ENCODE assay signal across 8 cellular contexts in the genomic region with DNA sequence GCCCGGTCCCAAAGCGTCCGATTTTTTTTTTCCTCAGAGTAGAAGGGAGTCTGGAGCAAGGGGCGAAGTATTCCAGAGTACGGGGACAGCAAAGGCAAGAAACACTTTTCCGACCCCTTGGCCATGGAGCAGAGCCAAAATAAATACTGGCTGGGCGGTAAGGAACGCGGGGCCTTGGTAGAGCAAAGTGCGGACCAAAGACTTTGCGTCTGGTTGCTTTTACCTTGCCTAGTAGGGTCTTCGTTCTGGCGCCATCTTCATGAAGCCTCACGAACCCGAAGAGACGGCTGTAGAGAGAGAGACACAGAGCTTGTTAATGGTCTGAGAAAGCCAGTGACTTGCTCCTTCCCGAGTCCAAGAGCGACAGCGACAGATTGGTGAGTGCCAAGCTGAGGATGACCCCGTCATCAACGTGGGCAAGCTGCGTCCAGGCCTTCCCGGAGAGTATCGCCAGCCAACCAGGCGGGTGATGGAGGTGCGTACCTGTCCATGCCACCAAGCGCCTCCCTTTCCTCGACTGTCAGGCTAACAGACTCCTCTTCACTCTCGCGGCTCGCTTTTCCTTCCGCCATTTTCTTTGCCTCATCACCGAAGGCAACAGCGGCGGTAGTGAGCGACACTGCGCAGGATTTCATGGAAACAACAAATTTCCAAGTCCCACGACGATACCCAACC. TPM values are rescaled to one million over a fixed set of nuclear protein-coding genes. Genes with fewer than 3 reads are reported as not detected.
DNase-seq lines count a peak whose midpoint lies in the region; ATAC-seq and TF ChIP-seq lines count a peak whose summit lies in the region.

No MANE protein-coding gene starts in this region.

- no peak for TF ChIP-seq CTCF in lower leg skin (IDR thresholded peaks at IDR 0.05)

- DNase-seq in ELR (ENCODE audit: low read depth) (peak; percentile 44), MG63 (peak; percentile 42), lower leg skin (ENCODE audit: low spot score in 2 of 2) (peak in 1 of 2 donors; percentile 19), mucosa of gallbladder (ENCODE audit: low spot score) (no peak), SJCRH30 (no peak)
- DNase-seq in activated naive CD4-positive, alpha-beta T cell treated with anti-CD3 and anti-CD28 coated beads, Interleukin-2, amount 50 U/mL, for 16 hours, result peak; percentile 64

- no peak for ATAC-seq in HG03571 (IDR thresholded peaks at IDR 0.05; ENCODE audit: unreplicated experiment)

- H3K36me3 ChIP-seq in MG63 (peaks cover 7% of the 10 kb centered on the region), thymus (ENCODE audit: control insufficient read depth, insufficient read depth) (no peaks in the 10 kb centered on the region), SJCRH30 (no peaks in the 10 kb centered on the region)

- no peaks in the 10 kb centered on the region for H3K9me3 ChIP-seq in MG63
- no peaks in the 10 kb centered on the region for H3K9me3 ChIP-seq in thymus (ENCODE audit: control insufficient read depth)
- no peaks in the 10 kb centered on the region for H3K9me3 ChIP-seq in SJCRH30 (replicated peaks)

- no peaks in the 10 kb centered on the region for H3K27me3 ChIP-seq in MG63
- no peaks in the 10 kb centered on the region for H3K27me3 ChIP-seq in thymus (ENCODE audit: control insufficient read depth, insufficient read depth)
- no peaks in the 10 kb centered on the region for H3K27me3 ChIP-seq in SJCRH30

- H3K27ac ChIP-seq in thymus (ENCODE audit: low read depth) (peak overlapping the region; percentile 97), SJCRH30 (no peak overlapping the region)

- intact Hi-C loops in lower leg skin (cut with DNase I; ENCODE audit: low total_unique reads), result no loop called here

- H3K4me3 ChIP-seq in MG63 (peak overlapping the region; percentile 87), lower leg skin (ENCODE audit: low read depth, poor library complexity, severe bottlenecking) (peak overlapping the region; percentile 56), thymus (ENCODE audit: low read length) (peak overlapping the region; percentile 77), SJCRH30 (no peak overlapping the region)

- no peaks in the 10 kb centered on the region for H3K4me1 ChIP-seq in thymus (ENCODE audit: control insufficient read depth, insufficient read depth, low read length)
- H3K4me1 ChIP-seq in SJCRH30, result no peaks in the 10 kb centered on the region

- 0% methylated on average over 26 of the region's 39 CpGs; no CpG with 5 or more reads in 1 of the 2 donors for WGBS in lower leg skin, 2 donors
- WGBS in thymus, result under 1% methylated on average over 39 of the region's 39 CpGs

- TF ChIP-seq POLR2A in lower leg skin (IDR thresholded peaks at IDR 0.05), result no peak

RNA-seq across cellular contexts. Expression of a gene that starts 0.7 kb away (rescaled TPM):
- 4.2 and 11.4 TPM in 2 replicates for total RNA-seq in MG63 (2014; rRNA removed; shearing (Covaris generic); ENCODE audit: low replicate concordance)
- 10 to 100 TPM in 2 of 4 donors, under 1 TPM in 1, not detected in 1; 0.21 to 26.3 (median 24.4) TPM for total RNA-seq in lower leg skin
- polyA plus RNA-seq in thymus, result 9.4 TPM
- total RNA-seq in mucosa of gallbladder, result 0.20 TPM
- not detected in 2 replicates for total RNA-seq in SJCRH30 (2014; rRNA removed; shearing (Covaris generic))

Comparison
In these comparisons a context has a peak if more than half of its experiments do, and no peak if none do; other contexts are left out.
1. DNase-seq: peak in ELR (single experiment), MG63 (single experiment) and activated naive CD4-positive, alpha-beta T cell treated with anti-CD3 and anti-CD28 coated beads, Interleukin-2, amount 50 U/mL, for 16 hours (single experiment); none in mucosa of gallbladder (single experiment) and SJCRH30 (0 of 2).